In the genomic region with DNA sequence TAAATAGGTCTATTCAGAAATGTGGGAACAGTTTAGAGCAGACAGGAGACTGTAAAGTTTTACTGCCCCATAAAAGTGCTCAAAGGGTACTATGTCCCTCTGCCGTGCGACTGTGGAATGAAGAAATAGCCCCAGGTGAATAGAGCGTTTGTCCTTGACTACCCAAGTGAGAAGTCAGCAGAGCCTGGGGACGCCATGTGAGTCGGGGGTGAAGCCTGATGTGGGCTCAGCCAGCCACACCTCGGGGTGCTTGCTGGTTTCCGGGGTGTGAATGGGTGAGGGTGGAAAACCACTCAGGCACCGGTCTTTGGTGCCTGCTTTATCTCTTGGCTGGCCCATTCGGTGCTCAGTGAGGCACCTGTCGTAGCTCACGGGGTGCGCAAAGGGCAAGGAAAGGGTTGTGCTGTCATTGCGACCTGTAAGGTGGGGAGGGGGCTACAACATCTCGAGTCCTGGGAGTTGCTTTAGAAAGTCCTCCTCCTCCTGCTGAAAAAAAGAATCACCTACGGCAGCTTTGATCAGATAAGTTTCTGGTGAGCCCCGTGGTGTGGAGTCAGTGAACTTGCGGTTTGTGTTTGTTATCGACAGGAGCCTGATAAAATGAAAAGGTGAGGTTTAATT, we compare ENCODE assay signal across 9 cellular contexts. TPM values are rescaled to one million over a fixed set of nuclear protein-coding genes. Genes with fewer than 3 reads are reported as not detected.
DNase-seq lines count a peak whose midpoint lies in the region; ATAC-seq, FAIRE-seq and TF ChIP-seq lines count a peak whose summit lies in the region.
"Had no signal": no experiment of that assay in that cellular context is flagged by ENCODE, and none has a peak within 500 bp of the region (broad histone marks: within the 10 kb centered on the region; RNA-seq: fewer than 3 reads in every experiment).

No MANE protein-coding gene starts in this region.

- H3K27ac ChIP-seq in kidney (ENCODE audit: low read depth in 2 of 2, low read length in 2 of 2) (peak overlapping the region; percentile 91 to 93), substantia nigra (ENCODE audit: low read depth, low read length, poor library complexity, severe bottlenecking) (peak overlapping the region; percentile 97)

- TSS peak; percentile 76 for BruUV-seq in Calu3 (replicated peaks; lab: Mats Ljungman, UMichigan)

- H3K4me1 Mint-ChIP-seq in Calu3 (ENCODE audit: low read depth, unreplicated experiment): peaks cover 23% of the 10 kb centered on the region

- H3K9me3 ChIP-seq in kidney (ENCODE audit: control insufficient read depth in 1 of 2, low read length in 2 of 2): no peaks in the 10 kb centered on the region

- peak overlapping the region; percentile 64 to 78 for H3K4me3 ChIP-seq in kidney (ENCODE audit: low read length in 2 of 2)

- ATAC-seq in HG03342 (IDR thresholded peaks at IDR 0.05; ENCODE audit: unreplicated experiment) (peak; percentile 90), GM21447 (IDR thresholded peaks at IDR 0.05; ENCODE audit: unreplicated experiment) (no peak)

- H3K4me1 ChIP-seq in kidney (ENCODE audit: control insufficient read depth in 1 of 2, insufficient read depth in 1 of 2, low read depth in 1 of 2, low read length in 2 of 2): peaks cover 0 to 7% of the 10 kb centered on the region in 2 donors

- peak overlapping the region; percentile 31 to 80 for H3K9ac ChIP-seq in kidney (ENCODE audit: low read length in 2 of 2)

- no peaks in the 10 kb centered on the region for H3K27me3 Mint-ChIP-seq in Calu3 (ENCODE audit: unreplicated experiment)

- intact Hi-C loops in Calu3 (cut with micrococcal nuclease; ENCODE audit: unreplicated experiment): loop anchor here (2.0 kb wide), 1 partner anchor 62 kb away; no protein-coding TSS in a partner anchor
- intact Hi-C loops in kidney (cut with DNase I): no loop called here

- peak overlapping the region; percentile 86 for H3K4me3 Mint-ChIP-seq in Calu3 (ENCODE audit: low read depth, unreplicated experiment)
- H3K4me3 Mint-ChIP-seq: dendritic cell treated with granulocyte-macrophage colony-stimulating factor and Interleukin-4, amounts not matched to agents 40 ng/mL and 50 ng/mL, for 4 days had no signal

- DNase-seq in Calu3 (peak; percentile 37), activated T-helper 1 cell treated with Interleukin-2 at 50 U/mL for 16 hours (ENCODE audit: low read depth) (peak; percentile 33), kidney (peak; percentile 91), substantia nigra (lab: John Stamatoyannopoulos, UW) (peak in 2 of 49 donors; percentile 15 to 27), EL (no peak), NCI-H1092 (lab: John Stamatoyannopoulos, UW) (no peak)

- FAIRE-seq in kidney (lab: Jason Lieb, UNC): no peak

- no peaks in the 10 kb centered on the region for H3K36me3 ChIP-seq in kidney (ENCODE audit: control insufficient read depth in 1 of 2, insufficient read depth in 2 of 2, low read length in 2 of 2)

- CTCF ChIA-PET in Calu3 (lab: Charles Lee): interaction anchor here (0.6 to 2.5 kb wide), 2 partner anchors 62 to 1494 kb away, joined by 4 to 21 read pairs; no protein-coding TSS in a partner anchor

- peaks cover 30% of the 10 kb centered on the region for H3K36me3 Mint-ChIP-seq in Calu3 (ENCODE audit: insufficient read depth, unreplicated experiment)

- H3K27ac Mint-ChIP-seq in Calu3 (ENCODE audit: unreplicated experiment): peak overlapping the region; percentile 92
- H3K27ac Mint-ChIP-seq: dendritic cell treated with granulocyte-macrophage colony-stimulating factor and Interleukin-4, amounts not matched to agents 40 ng/mL and 50 ng/mL, for 4 days had no signal

- TF ChIP-seq CTCF in Calu3 (IDR thresholded peaks at IDR 0.05; ENCODE audit: unreplicated experiment) (peak; percentile 13), kidney (IDR thresholded peaks at IDR 0.05; ENCODE audit: borderline replicate concordance, extremely low read depth, insufficient read depth) (no peak)

- H3K9me3 Mint-ChIP-seq in Calu3 (ENCODE audit: low read depth, unreplicated experiment): no peaks in the 10 kb centered on the region
- H3K9me3 Mint-ChIP-seq: dendritic cell treated with granulocyte-macrophage colony-stimulating factor and Interleukin-4, amounts not matched to agents 40 ng/mL and 50 ng/mL, for 4 days had no signal

RNA-seq across cellular contexts. Expression of gene TRIM2, which starts 0.9 kb away (rescaled TPM):
- total RNA-seq in Calu3 (2022) (35.5 and 49.6 TPM in 2 replicates), kidney (122 TPM)
- 23.3 TPM for polyA plus RNA-seq in kidney (ENCODE audit: insufficient read depth, low read depth, low replicate concordance)

Comparison
In these comparisons a context has a peak if more than half of its experiments do, and no peak if none do; other contexts are left out.
1. DNase-seq: peak in Calu3 (single experiment), activated T-helper 1 cell treated with Interleukin-2 at 50 U/mL for 16 hours (single experiment) and kidney (single experiment); none in EL (single experiment) and NCI-H1092 (single experiment).